In the genomic region with DNA sequence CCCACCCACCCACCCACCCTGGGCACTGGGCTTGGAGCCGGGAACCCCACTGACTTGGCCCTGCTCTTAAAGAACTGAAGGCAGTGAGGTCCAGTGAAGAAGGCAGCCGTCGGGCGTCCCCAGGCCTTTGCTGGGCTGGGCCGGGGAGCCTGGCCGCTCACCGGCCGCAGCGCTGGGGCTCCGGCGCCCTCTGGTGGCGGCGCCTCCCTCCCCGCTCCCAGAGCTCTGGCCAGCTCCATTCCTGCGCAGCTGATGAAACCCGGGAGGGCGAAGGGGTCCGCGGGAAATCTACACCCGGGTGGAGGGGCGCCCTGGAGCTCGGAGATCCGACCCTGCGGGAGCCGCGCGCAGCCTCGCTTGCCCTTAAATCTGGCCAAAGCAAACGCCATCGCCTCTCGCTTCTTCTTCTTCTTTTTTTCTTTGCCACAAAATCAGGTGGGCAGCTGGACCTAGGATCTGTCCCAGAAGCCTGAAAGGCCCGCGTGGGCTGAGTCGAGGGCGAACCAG, we compare ENCODE assay signal across 8 cellular contexts. TPM values are rescaled to one million over a fixed set of nuclear protein-coding genes. Genes with fewer than 3 reads are reported as not detected.
DNase-seq lines count a peak whose midpoint lies in the region; ATAC-seq and TF ChIP-seq lines count a peak whose summit lies in the region.

No MANE protein-coding gene starts in this region.

- no peaks in the 10 kb centered on the region for H3K27me3 ChIP-seq in right lobe of liver

- no peak for TF ChIP-seq POLR2A in right lobe of liver (IDR thresholded peaks at IDR 0.05)

- ATAC-seq in right lobe of liver: peak; percentile 73 to 86 (median 83)

- H3K4me3 ChIP-seq in HFF-Myc (replicated peaks; ENCODE audit: low read depth, low read length): no peak overlapping the region
- no peak overlapping the region for H3K4me3 ChIP-seq in right lobe of liver

- no peaks in the 10 kb centered on the region for H3K36me3 ChIP-seq in right lobe of liver

- H3K9me3 ChIP-seq in right lobe of liver: no peaks in the 10 kb centered on the region

- H3K27ac ChIP-seq in right lobe of liver (no peak overlapping the region), substantia nigra (ENCODE audit: low read depth, low read length, poor library complexity, severe bottlenecking) (no peak overlapping the region)

- intact Hi-C loops in right lobe of liver (cut with DNase I): loop anchor here (5.0 to 10.0 kb wide), 3 partner anchors 468 to 712 kb away; no protein-coding TSS in a partner anchor

- peaks cover 0 to 24% (median 0%) of the 10 kb centered on the region in 4 donors for H3K4me1 ChIP-seq in right lobe of liver

- DNase-seq in activated CD4-positive, alpha-beta T cell treated with anti-CD3 and anti-CD28 coated beads for 24 hours (ENCODE audit: low read depth in 2 of 2): peak; percentile 2 to 8
- DNase-seq in activated CD4-positive, alpha-beta T cell treated with anti-CD3 and anti-CD28 coated beads for 4 hours: no peak
- DNase-seq in HFF-Myc (ENCODE audit: extremely low read depth, low read depth) (no peak), SW 1271 (lab: John Stamatoyannopoulos, UW) (peak; percentile 13 to 17), dermis blood vessel endothelial cell (peak; percentile 79), right lobe of liver (peak; percentile 68 to 72 (median 71)), substantia nigra (lab: John Stamatoyannopoulos, UW) (peak in 31 of 49 donors; percentile 10 to 70 (median 33))
- no peak for DNase-seq in stimulated activated naive CD4-positive, alpha-beta T cell treated with Interleukin-2 at 50 U/mL for 16 hours (lab: John Stamatoyannopoulos, UW)

- peak; percentile 91 for TF ChIP-seq CTCF in HFF-Myc (IDR thresholded peaks at IDR 0.05; ENCODE audit: low read depth, low read length, missing control alignments)
- TF ChIP-seq CTCF in right lobe of liver (IDR thresholded peaks at IDR 0.05): peak; percentile 70 to 93 (median 90)

- 1% methylated on average over 26 of the region's 35 CpGs for WGBS in right lobe of liver (ENCODE audit: insufficient coverage, low coverage, low lambda C conversion rate, missing lambda C conversion rate)

RNA-seq across cellular contexts. Expression of a gene that starts 1.7 kb away (rescaled TPM):
- total RNA-seq in dermis blood vessel endothelial cell: 2.9 and 5.1 TPM in 2 replicates
- 100 to 1,000 TPM in 1 of 6 experiments, 10 to 100 TPM in 5; 17.5 to 116 (median 65.3) TPM for total RNA-seq in right lobe of liver

Comparison
In these comparisons a context has a peak if more than half of its experiments do, and no peak if none do; other contexts are left out.
1. DNase-seq: peak in activated CD4-positive, alpha-beta T cell treated with anti-CD3 and anti-CD28 coated beads for 24 hours (2 of 2), SW 1271 (2 of 2), dermis blood vessel endothelial cell (single experiment), right lobe of liver (3 of 3) and substantia nigra (31 of 49); none in activated CD4-positive, alpha-beta T cell treated with anti-CD3 and anti-CD28 coated beads for 4 hours (0 of 2), HFF-Myc (single experiment) and stimulated activated naive CD4-positive, alpha-beta T cell treated with Interleukin-2 at 50 U/mL for 16 hours (single experiment).